1 cellular context compared by ENCODE assay signal in the genomic region with DNA sequence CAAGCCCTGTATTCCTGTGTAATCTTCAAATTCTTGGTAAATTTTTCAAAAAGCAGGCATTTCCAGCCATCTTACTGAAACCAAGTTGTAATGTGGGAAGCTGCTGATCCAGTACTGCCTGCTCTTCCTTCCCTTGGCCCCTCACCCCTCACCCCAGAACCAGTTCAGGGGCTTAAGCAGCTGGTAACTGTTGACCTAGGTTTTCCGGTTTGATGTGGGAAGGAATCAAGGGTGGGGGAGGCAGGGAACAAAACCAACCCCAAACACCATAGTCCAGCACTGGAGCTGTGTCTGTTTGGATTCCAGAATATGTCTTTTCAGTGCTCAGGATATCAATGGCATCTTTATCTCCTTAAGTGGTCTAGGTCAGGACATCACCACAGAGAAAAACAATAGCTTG.
TF ChIP-seq lines count a peak whose summit lies in the region.

No MANE protein-coding gene starts in this region.

TF ChIP-seq in HepG2, 621 proteins besides CTCF, POLR2A, EP300 and RAD21:
- TF ChIP-seq KAT2B (IDR thresholded peaks at IDR 0.05; ENCODE audit: borderline replicate concordance, low read depth, low read length) = no peak
- no peak for TF ChIP-seq ATF3 (CRISPR knock-in tag; IDR thresholded peaks at IDR 0.05)
- TF ChIP-seq CCAR2 (optimal IDR thresholded peaks at IDR 0.05; ENCODE audit: low read depth, low read length) = no peak
- TF ChIP-seq TMF1 (CRISPR knock-in tag; IDR thresholded peaks at IDR 0.05; ENCODE audit: low read depth) = no peak
- TF ChIP-seq, protein P1, sequence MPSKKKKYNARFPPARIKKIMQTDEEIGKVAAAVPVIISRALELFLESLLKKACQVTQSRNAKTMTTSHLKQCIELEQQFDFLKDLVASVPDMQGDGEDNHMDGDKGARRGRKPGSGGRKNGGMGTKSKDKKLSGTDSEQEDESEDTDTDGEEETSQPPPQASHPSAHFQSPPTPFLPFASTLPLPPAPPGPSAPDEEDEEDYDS (CRISPR knock-in tag; IDR thresholded peaks at IDR 0.05) = no peak
- no peak for TF ChIP-seq POLR2G (IDR thresholded peaks at IDR 0.05; ENCODE audit: low read depth, low read length)
- TF ChIP-seq, protein P2, sequence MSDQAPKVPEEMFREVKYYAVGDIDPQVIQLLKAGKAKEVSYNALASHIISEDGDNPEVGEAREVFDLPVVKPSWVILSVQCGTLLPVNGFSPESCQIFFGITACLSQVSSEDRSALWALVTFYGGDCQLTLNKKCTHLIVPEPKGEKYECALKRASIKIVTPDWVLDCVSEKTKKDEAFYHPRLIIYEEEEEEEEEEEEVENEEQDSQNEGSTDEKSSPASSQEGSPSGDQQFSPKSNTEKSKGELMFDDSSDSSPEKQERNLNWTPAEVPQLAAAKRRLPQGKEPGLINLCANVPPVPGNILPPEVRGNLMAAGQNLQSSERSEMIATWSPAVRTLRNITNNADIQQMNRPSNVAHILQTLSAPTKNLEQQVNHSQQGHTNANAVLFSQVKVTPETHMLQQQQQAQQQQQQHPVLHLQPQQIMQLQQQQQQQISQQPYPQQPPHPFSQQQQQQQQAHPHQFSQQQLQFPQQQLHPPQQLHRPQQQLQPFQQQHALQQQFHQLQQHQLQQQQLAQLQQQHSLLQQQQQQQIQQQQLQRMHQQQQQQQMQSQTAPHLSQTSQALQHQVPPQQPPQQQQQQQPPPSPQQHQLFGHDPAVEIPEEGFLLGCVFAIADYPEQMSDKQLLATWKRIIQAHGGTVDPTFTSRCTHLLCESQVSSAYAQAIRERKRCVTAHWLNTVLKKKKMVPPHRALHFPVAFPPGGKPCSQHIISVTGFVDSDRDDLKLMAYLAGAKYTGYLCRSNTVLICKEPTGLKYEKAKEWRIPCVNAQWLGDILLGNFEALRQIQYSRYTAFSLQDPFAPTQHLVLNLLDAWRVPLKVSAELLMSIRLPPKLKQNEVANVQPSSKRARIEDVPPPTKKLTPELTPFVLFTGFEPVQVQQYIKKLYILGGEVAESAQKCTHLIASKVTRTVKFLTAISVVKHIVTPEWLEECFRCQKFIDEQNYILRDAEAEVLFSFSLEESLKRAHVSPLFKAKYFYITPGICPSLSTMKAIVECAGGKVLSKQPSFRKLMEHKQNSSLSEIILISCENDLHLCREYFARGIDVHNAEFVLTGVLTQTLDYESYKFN (CRISPR knock-in tag; conservative IDR thresholded peaks at IDR 0.05) = no peak
- no peak for TF ChIP-seq TCF7L2 (IDR thresholded peaks at IDR 0.05; ENCODE audit: low read depth, low read length)
- TF ChIP-seq MAFK (conservative IDR thresholded peaks at IDR 0.05 in 1 of 2, IDR thresholded peaks at IDR 0.05 in 1 of 2; ENCODE audit: low read length in 2 of 2) = no peak
- no peak for TF ChIP-seq TRIM24 (CRISPR knock-in tag; IDR thresholded peaks at IDR 0.05)
- no peak for TF ChIP-seq ZBTB26 (CRISPR knock-in tag; IDR thresholded peaks at IDR 0.05; ENCODE audit: borderline replicate concordance)
- TF ChIP-seq ZBTB10 (CRISPR knock-in tag; IDR thresholded peaks at IDR 0.05; ENCODE audit: borderline replicate concordance) = no peak
- no peak for TF ChIP-seq ISL2 (CRISPR knock-in tag; IDR thresholded peaks at IDR 0.05)
- no peak for TF ChIP-seq GATA4 (IDR thresholded peaks at IDR 0.05; ENCODE audit: borderline replicate concordance, low read depth)
- TF ChIP-seq ZNF280D (CRISPR knock-in tag; IDR thresholded peaks at IDR 0.05) = no peak
- TF ChIP-seq, protein P3, sequence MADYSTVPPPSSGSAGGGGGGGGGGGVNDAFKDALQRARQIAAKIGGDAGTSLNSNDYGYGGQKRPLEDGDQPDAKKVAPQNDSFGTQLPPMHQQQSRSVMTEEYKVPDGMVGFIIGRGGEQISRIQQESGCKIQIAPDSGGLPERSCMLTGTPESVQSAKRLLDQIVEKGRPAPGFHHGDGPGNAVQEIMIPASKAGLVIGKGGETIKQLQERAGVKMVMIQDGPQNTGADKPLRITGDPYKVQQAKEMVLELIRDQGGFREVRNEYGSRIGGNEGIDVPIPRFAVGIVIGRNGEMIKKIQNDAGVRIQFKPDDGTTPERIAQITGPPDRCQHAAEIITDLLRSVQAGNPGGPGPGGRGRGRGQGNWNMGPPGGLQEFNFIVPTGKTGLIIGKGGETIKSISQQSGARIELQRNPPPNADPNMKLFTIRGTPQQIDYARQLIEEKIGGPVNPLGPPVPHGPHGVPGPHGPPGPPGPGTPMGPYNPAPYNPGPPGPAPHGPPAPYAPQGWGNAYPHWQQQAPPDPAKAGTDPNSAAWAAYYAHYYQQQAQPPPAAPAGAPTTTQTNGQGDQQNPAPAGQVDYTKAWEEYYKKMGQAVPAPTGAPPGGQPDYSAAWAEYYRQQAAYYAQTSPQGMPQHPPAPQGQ (CRISPR knock-in tag; IDR thresholded peaks at IDR 0.05; ENCODE audit: borderline replicate concordance) = no peak
- no peak for TF ChIP-seq SOX13 (IDR thresholded peaks at IDR 0.05)
- no peak for TF ChIP-seq SOX13 (CRISPR knock-in tag; conservative IDR thresholded peaks at IDR 0.05 in 1 of 2, IDR thresholded peaks at IDR 0.05 in 1 of 2)
- TF ChIP-seq, protein P4, sequence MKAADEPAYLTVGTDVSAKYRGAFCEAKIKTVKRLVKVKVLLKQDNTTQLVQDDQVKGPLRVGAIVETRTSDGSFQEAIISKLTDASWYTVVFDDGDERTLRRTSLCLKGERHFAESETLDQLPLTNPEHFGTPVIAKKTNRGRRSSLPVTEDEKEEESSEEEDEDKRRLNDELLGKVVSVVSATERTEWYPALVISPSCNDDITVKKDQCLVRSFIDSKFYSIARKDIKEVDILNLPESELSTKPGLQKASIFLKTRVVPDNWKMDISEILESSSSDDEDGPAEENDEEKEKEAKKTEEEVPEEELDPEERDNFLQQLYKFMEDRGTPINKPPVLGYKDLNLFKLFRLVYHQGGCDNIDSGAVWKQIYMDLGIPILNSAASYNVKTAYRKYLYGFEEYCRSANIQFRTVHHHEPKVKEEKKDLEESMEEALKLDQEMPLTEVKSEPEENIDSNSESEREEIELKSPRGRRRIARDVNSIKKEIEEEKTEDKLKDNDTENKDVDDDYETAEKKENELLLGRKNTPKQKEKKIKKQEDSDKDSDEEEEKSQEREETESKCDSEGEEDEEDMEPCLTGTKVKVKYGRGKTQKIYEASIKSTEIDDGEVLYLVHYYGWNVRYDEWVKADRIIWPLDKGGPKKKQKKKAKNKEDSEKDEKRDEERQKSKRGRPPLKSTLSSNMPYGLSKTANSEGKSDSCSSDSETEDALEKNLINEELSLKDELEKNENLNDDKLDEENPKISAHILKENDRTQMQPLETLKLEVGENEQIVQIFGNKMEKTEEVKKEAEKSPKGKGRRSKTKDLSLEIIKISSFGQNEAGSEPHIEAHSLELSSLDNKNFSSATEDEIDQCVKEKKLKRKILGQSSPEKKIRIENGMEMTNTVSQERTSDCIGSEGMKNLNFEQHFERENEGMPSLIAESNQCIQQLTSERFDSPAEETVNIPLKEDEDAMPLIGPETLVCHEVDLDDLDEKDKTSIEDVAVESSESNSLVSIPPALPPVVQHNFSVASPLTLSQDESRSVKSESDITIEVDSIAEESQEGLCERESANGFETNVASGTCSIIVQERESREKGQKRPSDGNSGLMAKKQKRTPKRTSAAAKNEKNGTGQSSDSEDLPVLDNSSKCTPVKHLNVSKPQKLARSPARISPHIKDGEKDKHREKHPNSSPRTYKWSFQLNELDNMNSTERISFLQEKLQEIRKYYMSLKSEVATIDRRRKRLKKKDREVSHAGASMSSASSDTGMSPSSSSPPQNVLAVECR (CRISPR knock-in tag; IDR thresholded peaks at IDR 0.05; ENCODE audit: borderline replicate concordance) = no peak
- TF ChIP-seq REXO4 (CRISPR knock-in tag; IDR thresholded peaks at IDR 0.05; ENCODE audit: borderline replicate concordance) = no peak
- no peak for TF ChIP-seq HMG20A (CRISPR knock-in tag; IDR thresholded peaks at IDR 0.05; ENCODE audit: borderline replicate concordance)
